ENCODE assay signal across 1 cellular context in the genomic region with DNA sequence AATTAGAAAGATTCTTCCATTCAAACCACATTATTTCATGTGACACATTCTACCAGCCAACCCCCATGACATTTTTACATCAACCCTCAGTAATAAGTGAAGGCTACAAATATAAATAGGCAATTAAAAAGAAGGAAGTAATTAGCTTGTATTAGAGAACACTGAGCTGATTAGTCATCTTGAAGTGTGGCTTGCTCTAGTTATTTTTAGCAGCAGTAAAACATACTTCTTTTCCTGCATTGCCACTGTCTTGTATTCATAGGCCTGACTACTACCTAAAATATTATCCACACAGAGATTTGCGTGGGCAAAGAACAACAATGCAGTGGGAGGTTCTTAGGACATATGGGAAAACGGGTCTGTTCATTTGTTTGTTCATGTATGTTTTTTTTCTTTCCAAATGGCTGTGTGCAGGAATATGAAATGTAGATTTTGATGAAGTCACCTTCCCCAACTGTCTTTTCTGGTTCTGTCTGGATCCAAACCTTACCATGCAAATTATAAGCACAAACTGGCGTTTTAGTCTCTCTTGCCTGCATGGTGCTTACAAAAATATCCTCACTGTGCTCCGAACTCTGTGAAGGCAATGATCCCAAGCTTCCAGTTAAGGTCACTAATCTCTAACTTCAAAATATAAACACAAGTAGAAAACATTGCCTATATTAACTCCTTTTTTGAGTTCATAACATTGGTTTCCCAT.
TF ChIP-seq lines count a peak whose summit lies in the region.

No MANE protein-coding gene starts in this region.

TF ChIP-seq in HEK293, 187 proteins besides CTCF, POLR2A, EP300 and RAD21 (continued from another document):
- TF ChIP-seq, protein P1, sequence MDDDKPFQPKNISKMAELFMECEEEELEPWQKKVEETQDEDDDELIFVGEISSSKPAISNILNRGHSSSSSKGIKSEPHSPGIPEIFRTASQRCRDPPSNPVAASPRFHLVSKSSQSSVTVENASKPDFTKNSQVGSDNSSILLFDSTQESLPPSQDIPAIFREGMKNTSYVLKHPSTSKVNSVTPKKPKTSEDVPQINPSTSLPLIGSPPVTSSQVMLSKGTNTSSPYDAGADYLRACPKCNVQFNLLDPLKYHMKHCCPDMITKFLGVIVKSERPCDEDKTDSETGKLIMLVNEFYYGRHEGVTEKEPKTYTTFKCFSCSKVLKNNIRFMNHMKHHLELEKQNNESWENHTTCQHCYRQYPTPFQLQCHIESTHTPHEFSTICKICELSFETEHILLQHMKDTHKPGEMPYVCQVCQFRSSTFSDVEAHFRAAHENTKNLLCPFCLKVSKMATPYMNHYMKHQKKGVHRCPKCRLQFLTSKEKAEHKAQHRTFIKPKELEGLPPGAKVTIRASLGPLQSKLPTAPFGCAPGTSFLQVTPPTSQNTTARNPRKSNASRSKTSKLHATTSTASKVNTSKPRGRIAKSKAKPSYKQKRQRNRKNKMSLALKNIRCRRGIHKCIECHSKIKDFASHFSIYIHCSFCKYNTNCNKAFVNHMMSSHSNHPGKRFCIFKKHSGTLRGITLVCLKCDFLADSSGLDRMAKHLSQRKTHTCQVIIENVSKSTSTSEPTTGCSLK (tag by site-specific recombination; IDR thresholded peaks at IDR 0.05) = no peak
- no peak for TF ChIP-seq ZNF785 (tag by site-specific recombination; IDR thresholded peaks at IDR 0.05)
TF ChIP-seq in HEK293: peak in this region for 2.
